8 cellular contexts compared by ENCODE assay signal in genomic region chr10:28302668-28303488, GRCh38. TPM values are rescaled to one million over a fixed set of nuclear protein-coding genes. Genes with fewer than 3 reads are reported as not detected.
A peak's percentile ranks its signal among the peaks of the same experiment; 100 is the strongest.
DNase-seq lines count a peak whose midpoint lies in the region; ATAC-seq lines count a peak whose summit lies in the region.

TSS of gene MPP7 (minus strand) at chr10:28303064. CDS start at chr10:28238604, 64,460 bp downstream.

- H3K4ac ChIP-seq in neuronal stem cell (ENCODE audit: low read length), result no peak within 1 kb of the TSS

- no peak within 1 kb of the TSS for H4K8ac ChIP-seq in neuronal stem cell (ENCODE audit: low read depth, low read length)

- peak within 1 kb of the TSS; percentile 51 for H3K9ac ChIP-seq in SK-N-MC (ENCODE audit: insufficient read length)
- peak within 1 kb of the TSS; percentile 95 for H3K9ac ChIP-seq in neuronal stem cell (ENCODE audit: low read depth, low read length, poor library complexity)

- H3K4me2 ChIP-seq in neuronal stem cell (ENCODE audit: insufficient read depth, low read length, poor library complexity, severe bottlenecking), result peak within 1 kb of the TSS; percentile 57

- H4K91ac ChIP-seq in neuronal stem cell (ENCODE audit: low read depth, low read length, poor library complexity), result peak within 1 kb of the TSS; percentile 76

- no peak within 1 kb of the TSS for H3K27ac ChIP-seq in SK-N-MC
- H3K27ac ChIP-seq in neuronal stem cell (replicated peaks; ENCODE audit: low read length), result peak within 1 kb of the TSS; percentile 97

- H3K36me3 ChIP-seq in SK-N-MC (ENCODE audit: insufficient read depth, low read length), result no peaks in the 10 kb centered on the region
- H3K36me3 ChIP-seq in neuronal stem cell (replicated peaks in 1 of 2; ENCODE audit: control insufficient read depth in 2 of 2, insufficient read depth in 2 of 2, low read length in 2 of 2), result no peaks in the 10 kb centered on the region

- DNase-seq in GM04504 (ENCODE audit: low read depth), result peak; percentile 94
- DNase-seq in NCI-H1048 (lab: John Stamatoyannopoulos, UW), result peak; percentile 92
- DNase-seq in SK-N-MC (ENCODE audit: low read depth, low spot score), result peak; percentile 73
- peak; percentile 97 for DNase-seq in activated naive CD4-positive, alpha-beta T cell treated with anti-CD3 and anti-CD28 coated beads, Interleukin-2, amount 50 U/mL, for 16 hours
- peak; percentile 97 for DNase-seq in germinal center (ENCODE audit: low spot score)
- peak; percentile 96 for DNase-seq in neuronal stem cell (ENCODE audit: low spot score)
- DNase-seq in stromal cell of bone marrow (ENCODE audit: low read depth), result peak; percentile 96

- H3K4me3 ChIP-seq in SK-N-MC (peak within 1 kb of the TSS; percentile 76), neuronal stem cell (ENCODE audit: low read length in 2 of 2) (peak within 1 kb of the TSS; percentile 69 to 98)

- H2BK12ac ChIP-seq in neuronal stem cell (ENCODE audit: low read length), result no peak within 1 kb of the TSS

- no CpG with 5 or more reads among the region's 76 CpGs for WGBS in neuronal stem cell (ENCODE audit: extremely low coverage in 2 of 2, insufficient read length in 2 of 2, insufficient replicate concordance in 1 of 2), 2 donors

- peak within 1 kb of the TSS; percentile 96 for H2BK5ac ChIP-seq in neuronal stem cell (ENCODE audit: low read length)

- H2BK120ac ChIP-seq in neuronal stem cell (ENCODE audit: low read depth, low read length), result no peak within 1 kb of the TSS

- peak within 1 kb of the TSS; percentile 92 for H3K23ac ChIP-seq in neuronal stem cell (ENCODE audit: low read depth, low read length, poor library complexity)

- H2AK5ac ChIP-seq in neuronal stem cell (ENCODE audit: low read depth, low read length), result no peak within 1 kb of the TSS

- H3K18ac ChIP-seq in neuronal stem cell (ENCODE audit: low read length), result peak within 1 kb of the TSS; percentile 99

- H3K9me3 ChIP-seq in SK-N-MC (ENCODE audit: low read depth, low read length), result no peaks in the 10 kb centered on the region
- H3K9me3 ChIP-seq in neuronal stem cell (replicated peaks in 1 of 2; ENCODE audit: control insufficient read depth in 2 of 2, insufficient read depth in 1 of 2, low read depth in 1 of 2, low read length in 2 of 2), result no peaks in the 10 kb centered on the region

- ATAC-seq in HG02610 (IDR thresholded peaks at IDR 0.05; ENCODE audit: unreplicated experiment), result peak; percentile 100

- peaks cover 0 to 35% (median 7%) of the 10 kb centered on the region in 3 experiments for H3K27me3 ChIP-seq in neuronal stem cell (ENCODE audit: control insufficient read depth in 3 of 3, insufficient read depth in 3 of 3, low read depth in 1 of 3, low read length in 3 of 3)

- H3K79me1 ChIP-seq in neuronal stem cell (ENCODE audit: low read depth, low read length), result no peaks in the 10 kb centered on the region

- peak within 1 kb of the TSS; percentile 73 for H3K14ac ChIP-seq in neuronal stem cell (ENCODE audit: low read length)

- no peaks in the 10 kb centered on the region for H3K4me1 ChIP-seq in neuronal stem cell (ENCODE audit: control insufficient read depth in 2 of 2, insufficient read depth in 1 of 2, low read depth in 1 of 2, low read length in 2 of 2)

- H2AFZ ChIP-seq in neuronal stem cell (ENCODE audit: low read length), result peak within 1 kb of the TSS; percentile 100

- H2BK15ac ChIP-seq in neuronal stem cell (ENCODE audit: low read length), result no peak within 1 kb of the TSS

RNA-seq across cellular contexts. Expression of gene MPP7, which starts in this region (rescaled TPM):
- polyA plus RNA-seq in neuronal stem cell (2013, experiment 1 of 2), result 4.1 TPM
- polyA plus RNA-seq in neuronal stem cell (2013, experiment 2 of 2), result 4.1 TPM
